Comparison of ENCODE assay signal across 8 cellular contexts in genomic region chr2:242085941-242086621, GRCh38.
A peak's percentile ranks its signal among the peaks of the same experiment; 100 is the strongest.
DNase-seq lines count a peak whose midpoint lies in the region; ATAC-seq, FAIRE-seq and TF ChIP-seq lines count a peak whose summit lies in the region.

No MANE protein-coding gene starts in this region.

- ATAC-seq in HG03432 (IDR thresholded peaks at IDR 0.05; ENCODE audit: unreplicated experiment) (peak; percentile 20), left colon (no peak)

- H3K27me3 Mint-ChIP-seq in activated CD4-positive, alpha-beta memory T cell treated with anti-CD3 and anti-CD28 coated beads for 36 hours: peaks cover 1% of the 10 kb centered on the region

- no peaks in the 10 kb centered on the region for H3K36me3 ChIP-seq in small intestine (ENCODE audit: control insufficient read depth in 2 of 2, insufficient read depth in 2 of 2, low read length in 2 of 2)

- no peaks in the 10 kb centered on the region for H3K9me3 Mint-ChIP-seq in activated CD4-positive, alpha-beta memory T cell treated with anti-CD3 and anti-CD28 coated beads for 36 hours

- H3K9me3 ChIP-seq in small intestine (ENCODE audit: control insufficient read depth, low read depth): no peaks in the 10 kb centered on the region

- intact Hi-C loops in activated CD4-positive, alpha-beta memory T cell treated with anti-CD3 and anti-CD28 coated beads for 36 hours (cut with micrococcal nuclease): loop anchor here (1.0 to 5.0 kb wide), 2 partner anchors 18 to 119 kb away; no protein-coding TSS in a partner anchor
- intact Hi-C loops in left colon (cut with DNase I, micrococcal nuclease): no loop called here

- no peak for TF ChIP-seq CTCF in GM10266 (IDR thresholded peaks at IDR 0.05; ENCODE audit: control insufficient read depth, insufficient read depth, low read depth, missing control alignments)

- no peaks in the 10 kb centered on the region for H3K27me3 ChIP-seq in small intestine (ENCODE audit: control insufficient read depth in 2 of 2, insufficient read depth in 2 of 2, low read length in 2 of 2)

- peaks cover 31% of the 10 kb centered on the region for H3K4me1 Mint-ChIP-seq in activated CD4-positive, alpha-beta memory T cell treated with anti-CD3 and anti-CD28 coated beads for 36 hours (ENCODE audit: low read depth)

- peak overlapping the region; percentile 25 for H3K4me3 Mint-ChIP-seq in activated CD4-positive, alpha-beta memory T cell treated with anti-CD3 and anti-CD28 coated beads for 36 hours

- no peak overlapping the region for H3K27ac Mint-ChIP-seq in activated CD4-positive, alpha-beta memory T cell treated with anti-CD3 and anti-CD28 coated beads for 36 hours

- peak; percentile 29 for DNase-seq in GM10266 (ENCODE audit: extremely low spot score)
- DNase-seq in activated CD4-positive, alpha-beta memory T cell treated with anti-CD3 and anti-CD28 coated beads for 36 hours: peak; percentile 48
- peak; percentile 42 to 51 for DNase-seq in left colon
- DNase-seq in HTR-8/SVneo (ENCODE audit: insufficient read length, low spot score): no peak
- DNase-seq in small intestine: no peak
- no peak for DNase-seq in middle frontal gyrus (ENCODE audit: extremely low spot score, low spot score)
- DNase-seq in NCI-H1930 (lab: John Stamatoyannopoulos, UW): no peak

- H3K4me3 ChIP-seq in small intestine (ENCODE audit: low read depth in 1 of 2, low read length in 2 of 2): no peak overlapping the region

- no peaks in the 10 kb centered on the region for H3K4me1 ChIP-seq in small intestine (ENCODE audit: control insufficient read depth in 2 of 2, insufficient read depth in 1 of 2, low read depth in 1 of 2, low read length in 1 of 2)

- POLR2A ChIA-PET in activated CD4-positive, alpha-beta memory T cell treated with anti-CD3 and anti-CD28 coated beads for 36 hours (lab: Charles Lee): no interaction called here

- H3K27ac ChIP-seq in small intestine (ENCODE audit: low read depth in 1 of 2, low read length in 1 of 2): peak overlapping the region in 1 of 2 donors; percentile 37

- WGBS in small intestine, 3 donors: 28 to 35% (median 30%) methylated on average over 6 of the region's 6 CpGs

- CTCF ChIA-PET in activated CD4-positive, alpha-beta memory T cell treated with anti-CD3 and anti-CD28 coated beads for 36 hours (lab: Charles Lee): no interaction called here

- no peaks in the 10 kb centered on the region for H3K36me3 Mint-ChIP-seq in activated CD4-positive, alpha-beta memory T cell treated with anti-CD3 and anti-CD28 coated beads for 36 hours

- FAIRE-seq in HTR-8/SVneo (lab: Jason Lieb, UNC) (no peak), small intestine (lab: Jason Lieb, UNC) (no peak)

Comparison
In these comparisons a context has a peak if more than half of its experiments do, and no peak if none do; other contexts are left out.
1. DNase-seq: peak in GM10266 (single experiment), activated CD4-positive, alpha-beta memory T cell treated with anti-CD3 and anti-CD28 coated beads for 36 hours (single experiment) and left colon (2 of 2); none in HTR-8/SVneo (single experiment), small intestine (single experiment), middle frontal gyrus (single experiment) and NCI-H1930 (0 of 2).